Comparison of ENCODE assay signal across 36 cellular contexts in the genomic region with DNA sequence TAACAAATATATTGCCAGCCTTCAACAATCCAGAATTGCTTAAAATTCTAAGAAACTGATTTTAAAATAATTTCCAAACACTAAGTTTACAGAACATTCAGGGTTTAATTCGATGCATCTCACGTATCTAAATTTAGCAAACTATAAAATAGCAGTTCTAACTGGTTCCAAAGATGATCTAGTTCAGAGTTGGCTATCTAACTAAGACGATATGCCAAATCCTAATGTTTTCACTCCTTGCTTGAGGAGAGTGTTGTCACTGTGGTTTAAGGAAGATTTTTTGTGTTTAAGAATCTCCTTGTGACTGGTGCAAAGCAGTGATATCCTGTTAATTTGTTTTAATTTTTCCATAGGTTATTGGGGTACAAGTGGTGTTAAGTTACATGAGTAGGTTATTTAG.
"Had no signal": no experiment of that assay in that cellular context is flagged by ENCODE, and none has a peak within 500 bp of the region (broad histone marks: within the 10 kb centered on the region; RNA-seq: fewer than 3 reads in every experiment).

No MANE protein-coding gene starts in this region.

- H3K4me3 ChIP-seq: adrenal gland, ascending aorta, cardiac muscle cell had no signal

- DNase-seq: activated CD4-positive, alpha-beta memory T cell treated with anti-CD3 and anti-CD28 coated beads, Interleukin-2, amount 10 ng/mL, durations not matched to agents 7 days and 5 days; activated CD4-positive, alpha-beta T cell treated with anti-CD3 and anti-CD28 coated beads for 1 hour; activated CD4-positive, alpha-beta T cell treated with anti-CD3 and anti-CD28 coated beads for 36 hours; activated CD4-positive, alpha-beta T cell treated with anti-CD3 and anti-CD28 coated beads for 48 hours; activated CD4-positive, alpha-beta T cell treated with anti-CD3 and anti-CD28 coated beads, Interleukin-2, amount 10 ng/mL, durations not matched to agents 7 days and 5 days; activated CD4-positive, alpha-beta T cell treated with anti-CD3 and anti-CD28 coated beads, Interleukin-2, amount 50 U/mL, for 48 hours; activated CD4-positive, CD25-positive, alpha-beta regulatory T cell; activated CD8-positive, alpha-beta memory T cell treated with anti-CD3 and anti-CD28 coated beads for 24 hours; activated CD8-positive, alpha-beta memory T cell treated with anti-CD3 and anti-CD28 coated beads, Interleukin-2, amount 10 ng/mL, durations not matched to agents 7 days and 5 days; activated CD8-positive, alpha-beta memory T cell treated with anti-CD3 and anti-CD28 coated beads, Interleukin-2, amount 50 U/mL, for 48 hours; activated CD8-positive, alpha-beta T cell treated with anti-CD3 and anti-CD28 coated beads, Interleukin-2, amount 10 ng/mL, durations not matched to agents 7 days and 5 days; activated effector memory CD4-positive, alpha-beta T cell treated with Interleukin-2 at 50 U/mL for 16 hours; activated gamma-delta T cell; activated naive CD4-positive, alpha-beta T cell treated with anti-CD3 and anti-CD28 coated beads, Interleukin-2, amount 10 ng/mL, durations not matched to agents 7 days and 5 days; activated naive CD4-positive, alpha-beta T cell treated with Interleukin-2 at 50 U/mL for 16 hours; activated naive CD8-positive, alpha-beta T cell treated with anti-CD3 and anti-CD28 coated beads, Interleukin-2, amount 10 ng/mL, durations not matched to agents 7 days and 5 days; activated naive CD8-positive, alpha-beta T cell treated with anti-CD3 and anti-CD28 coated beads, Interleukin-2, amount 50 U/mL, for 24 hours; activated T-cell treated with anti-CD3 and anti-CD28 coated beads, Interleukin-2, amount 50 U/mL, for 24 hours; activated T-cell treated with anti-CD3 and anti-CD28 coated beads, Interleukin-2, amount 50 U/mL, for 48 hours; adrenal gland; amniotic stem cell; caudate nucleus; cerebellar nuclear complex; SW 1271; T-helper 17 cell; T1000; WERI-Rb-1 had no signal

- H3K27me3 ChIP-seq: adrenal gland, ascending aorta, cardiac muscle cell had no signal

- H3K4me3 Mint-ChIP-seq: activated CD4-positive, alpha-beta memory T cell treated with anti-CD3 and anti-CD28 coated beads, Interleukin-2, amount 10 ng/mL, durations not matched to agents 7 days and 5 days; activated CD4-positive, alpha-beta T cell treated with anti-CD3 and anti-CD28 coated beads for 36 hours; activated CD4-positive, alpha-beta T cell treated with anti-CD3 and anti-CD28 coated beads, Interleukin-2, amount 10 ng/mL, durations not matched to agents 7 days and 5 days; activated CD8-positive, alpha-beta memory T cell treated with anti-CD3 and anti-CD28 coated beads, Interleukin-2, amount 10 ng/mL, durations not matched to agents 7 days and 5 days; activated CD8-positive, alpha-beta T cell treated with anti-CD3 and anti-CD28 coated beads, Interleukin-2, amount 10 ng/mL, durations not matched to agents 7 days and 5 days; activated naive CD4-positive, alpha-beta T cell treated with anti-CD3 and anti-CD28 coated beads, Interleukin-2, amount 10 ng/mL, durations not matched to agents 7 days and 5 days; activated naive CD4-positive, alpha-beta T cell treated with anti-CD3 and anti-CD28 coated beads, Interleukin-2, amount 50 U/mL, for 24 hours; activated naive CD8-positive, alpha-beta T cell; activated naive CD8-positive, alpha-beta T cell treated with anti-CD3 and anti-CD28 coated beads, Interleukin-2, amount 10 ng/mL, durations not matched to agents 7 days and 5 days; activated naive CD8-positive, alpha-beta T cell treated with anti-CD3 and anti-CD28 coated beads, Interleukin-2, amount 50 U/mL, for 24 hours; activated T-cell treated with anti-CD3 and anti-CD28 coated beads, Interleukin-2, amount 50 U/mL, for 24 hours; brain; central memory CD8-positive, alpha-beta T cell; T-helper 17 cell; WTC11 had no signal

- H3K9me3 Mint-ChIP-seq: activated CD4-positive, alpha-beta T cell treated with anti-CD3 and anti-CD28 coated beads, Interleukin-2, amount 10 ng/mL, durations not matched to agents 7 days and 5 days; activated naive CD8-positive, alpha-beta T cell treated with anti-CD3 and anti-CD28 coated beads, Interleukin-2, amount 50 U/mL, for 24 hours; activated T-cell treated with anti-CD3 and anti-CD28 coated beads, Interleukin-2, amount 50 U/mL, for 24 hours; WTC11 had no signal

- ATAC-seq: activated CD4-positive, alpha-beta T cell treated with anti-CD3 and anti-CD28 coated beads for 36 hours; activated CD4-positive, CD25-positive, alpha-beta regulatory T cell treated with anti-CD3 and anti-CD28 coated beads, Interleukin-2, amount 50 U/mL, for 24 hours; activated CD8-positive, alpha-beta memory T cell treated with anti-CD3 and anti-CD28 coated beads, Interleukin-2, amount 10 ng/mL, durations not matched to agents 7 days and 5 days; activated CD8-positive, alpha-beta T cell treated with anti-CD3 and anti-CD28 coated beads, Interleukin-2, amount 10 ng/mL, durations not matched to agents 7 days and 5 days; activated naive CD8-positive, alpha-beta T cell treated with anti-CD3 and anti-CD28 coated beads, Interleukin-2, amount 50 U/mL, for 24 hours; T-helper 17 cell; WTC11 had no signal

- H3K27me3 Mint-ChIP-seq: activated CD4-positive, alpha-beta memory T cell treated with anti-CD3 and anti-CD28 coated beads, Interleukin-2, amount 10 ng/mL, durations not matched to agents 7 days and 5 days; activated CD4-positive, alpha-beta T cell treated with anti-CD3 and anti-CD28 coated beads for 36 hours; activated CD4-positive, alpha-beta T cell treated with anti-CD3 and anti-CD28 coated beads, Interleukin-2, amount 10 ng/mL, durations not matched to agents 7 days and 5 days; activated CD8-positive, alpha-beta memory T cell treated with anti-CD3 and anti-CD28 coated beads, Interleukin-2, amount 10 ng/mL, durations not matched to agents 7 days and 5 days; activated naive CD4-positive, alpha-beta T cell treated with anti-CD3 and anti-CD28 coated beads, Interleukin-2, amount 10 ng/mL, durations not matched to agents 7 days and 5 days; activated naive CD4-positive, alpha-beta T cell treated with anti-CD3 and anti-CD28 coated beads, Interleukin-2, amount 50 U/mL, for 24 hours; activated naive CD8-positive, alpha-beta T cell; activated naive CD8-positive, alpha-beta T cell treated with anti-CD3 and anti-CD28 coated beads, Interleukin-2, amount 10 ng/mL, durations not matched to agents 7 days and 5 days; activated naive CD8-positive, alpha-beta T cell treated with anti-CD3 and anti-CD28 coated beads, Interleukin-2, amount 50 U/mL, for 24 hours; activated T-cell treated with anti-CD3 and anti-CD28 coated beads, Interleukin-2, amount 50 U/mL, for 24 hours; central memory CD8-positive, alpha-beta T cell; T-helper 17 cell had no signal

- H3K4me1 Mint-ChIP-seq: activated CD4-positive, alpha-beta memory T cell treated with anti-CD3 and anti-CD28 coated beads, Interleukin-2, amount 10 ng/mL, durations not matched to agents 7 days and 5 days; activated CD4-positive, alpha-beta T cell treated with anti-CD3 and anti-CD28 coated beads for 36 hours; activated CD4-positive, alpha-beta T cell treated with anti-CD3 and anti-CD28 coated beads, Interleukin-2, amount 10 ng/mL, durations not matched to agents 7 days and 5 days; activated CD8-positive, alpha-beta memory T cell treated with anti-CD3 and anti-CD28 coated beads, Interleukin-2, amount 10 ng/mL, durations not matched to agents 7 days and 5 days; activated naive CD4-positive, alpha-beta T cell treated with anti-CD3 and anti-CD28 coated beads, Interleukin-2, amount 10 ng/mL, durations not matched to agents 7 days and 5 days; activated naive CD4-positive, alpha-beta T cell treated with anti-CD3 and anti-CD28 coated beads, Interleukin-2, amount 50 U/mL, for 24 hours; activated naive CD8-positive, alpha-beta T cell treated with anti-CD3 and anti-CD28 coated beads, Interleukin-2, amount 10 ng/mL, durations not matched to agents 7 days and 5 days; activated naive CD8-positive, alpha-beta T cell treated with anti-CD3 and anti-CD28 coated beads, Interleukin-2, amount 50 U/mL, for 24 hours; central memory CD8-positive, alpha-beta T cell; T-helper 17 cell had no signal

- H3K9me3 ChIP-seq: adrenal gland, ascending aorta had no signal

- H3K36me3 ChIP-seq: adrenal gland, ascending aorta, cardiac muscle cell, WERI-Rb-1 had no signal

- H3K36me3 Mint-ChIP-seq: activated CD8-positive, alpha-beta memory T cell treated with anti-CD3 and anti-CD28 coated beads, Interleukin-2, amount 10 ng/mL, durations not matched to agents 7 days and 5 days; activated naive CD4-positive, alpha-beta T cell treated with anti-CD3 and anti-CD28 coated beads, Interleukin-2, amount 10 ng/mL, durations not matched to agents 7 days and 5 days; activated naive CD4-positive, alpha-beta T cell treated with anti-CD3 and anti-CD28 coated beads, Interleukin-2, amount 50 U/mL, for 24 hours; activated naive CD8-positive, alpha-beta T cell; activated naive CD8-positive, alpha-beta T cell treated with anti-CD3 and anti-CD28 coated beads, Interleukin-2, amount 10 ng/mL, durations not matched to agents 7 days and 5 days; brain; WTC11 had no signal

- H3K27ac ChIP-seq: adrenal gland, ascending aorta, cardiac muscle cell, WERI-Rb-1 had no signal

- H3K27ac Mint-ChIP-seq: activated CD4-positive, alpha-beta memory T cell treated with anti-CD3 and anti-CD28 coated beads, Interleukin-2, amount 10 ng/mL, durations not matched to agents 7 days and 5 days; activated CD4-positive, alpha-beta T cell treated with anti-CD3 and anti-CD28 coated beads for 36 hours; activated CD4-positive, alpha-beta T cell treated with anti-CD3 and anti-CD28 coated beads, Interleukin-2, amount 10 ng/mL, durations not matched to agents 7 days and 5 days; activated CD8-positive, alpha-beta memory T cell treated with anti-CD3 and anti-CD28 coated beads, Interleukin-2, amount 10 ng/mL, durations not matched to agents 7 days and 5 days; activated CD8-positive, alpha-beta T cell treated with anti-CD3 and anti-CD28 coated beads, Interleukin-2, amount 10 ng/mL, durations not matched to agents 7 days and 5 days; activated naive CD4-positive, alpha-beta T cell treated with anti-CD3 and anti-CD28 coated beads, Interleukin-2, amount 10 ng/mL, durations not matched to agents 7 days and 5 days; activated naive CD4-positive, alpha-beta T cell treated with anti-CD3 and anti-CD28 coated beads, Interleukin-2, amount 50 U/mL, for 24 hours; activated naive CD8-positive, alpha-beta T cell; activated naive CD8-positive, alpha-beta T cell treated with anti-CD3 and anti-CD28 coated beads, Interleukin-2, amount 10 ng/mL, durations not matched to agents 7 days and 5 days; activated naive CD8-positive, alpha-beta T cell treated with anti-CD3 and anti-CD28 coated beads, Interleukin-2, amount 50 U/mL, for 24 hours; activated T-cell treated with anti-CD3 and anti-CD28 coated beads, Interleukin-2, amount 50 U/mL, for 24 hours; activated T-helper 2 cell treated with anti-CD3 and anti-CD28 coated beads, Interferon-gamma antibody, Interleukin-2, Interleukin-4, amounts not matched to agents 10 μg/mL and 5 μg/mL and 100 μg/mL, durations not matched to agents 14 hours and 24 hours and 36 hours; T-helper 17 cell; WTC11 had no signal

- H3K4me1 ChIP-seq: adrenal gland had no signal
